In genomic region chr14:99257122-99257672, GRCh38 we compare ENCODE assay signal across 19 cellular contexts. TPM values are rescaled to one million over a fixed set of nuclear protein-coding genes. Genes with fewer than 3 reads are reported as not detected.
DNase-seq lines count a peak whose midpoint lies in the region; ATAC-seq and TF ChIP-seq lines count a peak whose summit lies in the region.
"Had no signal": no experiment of that assay in that cellular context is flagged by ENCODE, and none has a peak within 500 bp of the region (broad histone marks: within the 10 kb centered on the region; RNA-seq: fewer than 3 reads in every experiment).

No MANE protein-coding gene starts in this region.

- no peaks in the 10 kb centered on the region for H3K9me3 ChIP-seq in neural cell (ENCODE audit: low read length)
- H3K9me3 ChIP-seq: A549; BLaER1 treated with 17β-estradiol and CSF1 and Interleukin-3, amounts not matched to agents 10 nM and 100 nM; transverse colon had no signal

- no peaks in the 10 kb centered on the region for H3K27me3 ChIP-seq in neural cell (ENCODE audit: insufficient read depth, low read depth, low read length)

- H3K79me2 ChIP-seq in neural cell (replicated peaks; ENCODE audit: insufficient read depth, low read length), result peaks cover 100% of the 10 kb centered on the region

- H3K27me3 Mint-ChIP-seq in T-cell, result no peaks in the 10 kb centered on the region
- peaks cover 30 to 58% (median 36%) of the 10 kb centered on the region in 3 donors for H3K27me3 Mint-ChIP-seq in CD14-positive monocyte (ENCODE audit: low read depth in 3 of 3)

- peak overlapping the region; percentile 26 for H3K4me2 ChIP-seq in neural cell (ENCODE audit: low read length)
- H3K4me2 ChIP-seq: A549; BLaER1 treated with 17β-estradiol and CSF1 and Interleukin-3, amounts not matched to agents 10 nM and 100 nM had no signal

- ATAC-seq in T-cell (replicated peaks in 1 of 4), result no peak
- no peak for ATAC-seq in activated naive CD4-positive, alpha-beta T cell treated with anti-CD3 and anti-CD28 coated beads, Interleukin-2, amount 50 U/mL, for 72 hours
- no peak for ATAC-seq in HG03175 (IDR thresholded peaks at IDR 0.05; ENCODE audit: unreplicated experiment)
- ATAC-seq: A549 had no signal

- peak overlapping the region; percentile 91 for H3K4me3 ChIP-seq in neural cell (ENCODE audit: low read length)
- H3K4me3 ChIP-seq: A549; BLaER1 treated with 17β-estradiol and CSF1 and Interleukin-3, amounts not matched to agents 10 nM and 100 nM; transverse colon had no signal

- H3K9me3 Mint-ChIP-seq in T-cell (no peaks in the 10 kb centered on the region), CD14-positive monocyte (peaks cover 0 to 2% (median 0%) of the 10 kb centered on the region in 7 donors)
- H3K9me3 Mint-ChIP-seq in activated naive CD4-positive, alpha-beta T cell treated with anti-CD3 and anti-CD28 coated beads, Interleukin-2, amount 50 U/mL, for 72 hours, result no peaks in the 10 kb centered on the region
- H3K9me3 Mint-ChIP-seq: brain had no signal

- TF ChIP-seq RAD21 in neural cell (conservative IDR thresholded peaks at IDR 0.05), result no peak

- peaks cover 18% of the 10 kb centered on the region for H3K36me3 ChIP-seq in neural cell (ENCODE audit: insufficient read depth, low read length)
- H3K36me3 ChIP-seq: transverse colon had no signal

- H2AFZ ChIP-seq in neural cell (ENCODE audit: low read depth, low read length), result no peak overlapping the region

- no peaks in the 10 kb centered on the region for H3K9me2 ChIP-seq in neural cell (ENCODE audit: insufficient read depth, low read length)

- CTCF ChIA-PET in T-cell (lab: Charles Lee), result interaction anchor here in 1 of 2 donors (0.6 kb wide), 2 partner anchors 16 to 19 kb away, joined by 3 read pairs; no protein-coding TSS in a partner anchor

- H3K36me3 Mint-ChIP-seq in T-cell (peaks cover 58% of the 10 kb centered on the region), CD14-positive monocyte (no peaks in the 10 kb centered on the region)
- peaks cover 43 to 88% of the 10 kb centered on the region in 2 donors for H3K36me3 Mint-ChIP-seq in activated naive CD4-positive, alpha-beta T cell treated with anti-CD3 and anti-CD28 coated beads, Interleukin-2, amount 50 U/mL, for 72 hours

- peak overlapping the region; percentile 10 for H3K9ac ChIP-seq in neural cell (ENCODE audit: low read length)
- H3K9ac ChIP-seq: BLaER1 treated with 17β-estradiol and CSF1 and Interleukin-3, amounts not matched to agents 10 nM and 100 nM had no signal

- intact Hi-C loops in CD14-positive monocyte (cut with micrococcal nuclease), result no loop called here

- H3K27ac Mint-ChIP-seq in T-cell (peak overlapping the region; percentile 99 to 100), CD14-positive monocyte (no peak overlapping the region)
- H3K27ac Mint-ChIP-seq in activated naive CD4-positive, alpha-beta T cell treated with anti-CD3 and anti-CD28 coated beads, Interleukin-2, amount 50 U/mL, for 72 hours, result peak overlapping the region; percentile 90 to 91

- peak overlapping the region; percentile 94 to 98 (median 96) for H3K4me3 Mint-ChIP-seq in T-cell
- H3K4me3 Mint-ChIP-seq in CD14-positive monocyte, result no peak overlapping the region

- H3F3A ChIP-seq in neural cell (ENCODE audit: insufficient read depth, low read length, poor library complexity, severe bottlenecking), result no peaks in the 10 kb centered on the region

- POLR2A ChIA-PET in T-cell (lab: Charles Lee), result interaction anchor here in 1 of 2 donors (0.6 to 1.6 kb wide), 2 partner anchors 10 to 52 kb away, joined by 3 read pairs; no protein-coding TSS in a partner anchor

- H3K27ac ChIP-seq in neural cell (ENCODE audit: low read length), result no peak overlapping the region
- H3K27ac ChIP-seq: A549; BLaER1 treated with 17β-estradiol and CSF1 and Interleukin-3, amounts not matched to agents 10 nM and 100 nM had no signal

- H3K4me1 Mint-ChIP-seq in T-cell (peaks cover 99% of the 10 kb centered on the region in 3 donors), CD14-positive monocyte (no peaks in the 10 kb centered on the region)

- peak; percentile 7 for DNase-seq in activated CD4-positive, alpha-beta T cell treated with anti-CD3 and anti-CD28 coated beads for 48 hours
- DNase-seq in activated CD4-positive, alpha-beta T cell treated with anti-CD3 and anti-CD28 coated beads, Interleukin-2, amount 50 U/mL, for 4 hours, result no peak
- DNase-seq in T-cell, result peak in 5 of 34 experiments; percentile 1 to 13 (median 7)
- no peak for DNase-seq in activated naive CD4-positive, alpha-beta T cell treated with anti-CD3 and anti-CD28 coated beads, Interleukin-2, amount 50 U/mL, for 72 hours (ENCODE audit: low spot score in 2 of 2)
- DNase-seq in CD14-positive monocyte (ENCODE audit: low spot score), result no peak
- no peak for DNase-seq in central memory CD4-positive, alpha-beta T cell
- DNase-seq: activated CD4-positive, CD25-positive, alpha-beta regulatory T cell treated with anti-CD3 and anti-CD28 coated beads, Interleukin-2, amount 50 U/mL, for 72 hours; activated gamma-delta T cell treated with Interleukin-2 at 50 U/mL for 16 hours; dermis blood vessel endothelial cell; NCI-H2171 treated with DMSO at 0.1 percent for 48 hours; NCI-H748 treated with DMSO at 0.1 percent for 48 hours; T1000; transverse colon had no signal

- TF ChIP-seq CTCF in neural cell (IDR thresholded peaks at IDR 0.05; ENCODE audit: poor library complexity, severe bottlenecking), result no peak
- TF ChIP-seq CTCF in CD14-positive monocyte (IDR thresholded peaks at IDR 0.05), result no peak

- no peak for TF ChIP-seq EP300 in neural cell (conservative IDR thresholded peaks at IDR 0.05; ENCODE audit: poor library complexity, severe bottlenecking)

- H4K20me1 ChIP-seq in neural cell (ENCODE audit: insufficient read depth), result peaks cover 97% of the 10 kb centered on the region

TF ChIP-seq in neural cell, 6 proteins besides CTCF, POLR2A, EP300 and RAD21:
- TF ChIP-seq EZH2 (IDR thresholded peaks at IDR 0.05; ENCODE audit: borderline replicate concordance, insufficient read depth, low read length, poor library complexity, severe bottlenecking), result no peak
- TF ChIP-seq TAF1 (IDR thresholded peaks at IDR 0.05; ENCODE audit: low read depth), result no peak
- TF ChIP-seq SMC3 (conservative IDR thresholded peaks at IDR 0.05; ENCODE audit: poor library complexity), result no peak
- TF ChIP-seq REST (IDR thresholded peaks at IDR 0.05; ENCODE audit: borderline replicate concordance), result no peak
- TF ChIP-seq MXI1 (conservative IDR thresholded peaks at IDR 0.05; ENCODE audit: poor library complexity, severe bottlenecking), result no peak
- TF ChIP-seq POLR2AphosphoS5 (IDR thresholded peaks at IDR 0.05), result no peak

RNA-seq across cellular contexts. Expression of gene BCL11B, which starts 14.8 kb away (rescaled TPM):
- total RNA-seq in T-cell, result 100 to 1,000 TPM; 181 to 240 (median 196) TPM
- 10 to 100 TPM; 57.8 to 65.7 TPM for total RNA-seq in activated naive CD4-positive, alpha-beta T cell treated with anti-CD3 and anti-CD28 coated beads, Interleukin-2, amount 50 U/mL, for 72 hours
- polyA plus RNA-seq in neural cell, result 98.9 and 104 TPM in 2 replicates
- polyA minus RNA-seq in neural cell, result 259 and 270 TPM in 2 replicates
- polyA plus RNA-seq in CD14-positive monocyte, result not detected
- total RNA-seq: OCI-LY7 had no signal

Comparison
In these comparisons a context has a peak if more than half of its experiments do, and no peak if none do; other contexts are left out.
1. H3K27ac Mint-ChIP-seq: peak in T-cell (2 of 2) and activated naive CD4-positive, alpha-beta T cell treated with anti-CD3 and anti-CD28 coated beads, Interleukin-2, amount 50 U/mL, for 72 hours (2 of 2); none in CD14-positive monocyte (0 of 7).
2. H3K4me3 Mint-ChIP-seq: peak in T-cell (3 of 3); none in CD14-positive monocyte (0 of 2).